In genomic region chr6:163937071-163937470, GRCh38 we compare ENCODE assay signal across 28 cellular contexts.
"Had no signal": no experiment of that assay in that cellular context is flagged by ENCODE, and none has a peak within 500 bp of the region (broad histone marks: within the 10 kb centered on the region; RNA-seq: fewer than 3 reads in every experiment).

No MANE protein-coding gene starts in this region.

- H3K4me1 ChIP-seq: ascending aorta, breast epithelium had no signal

- ATAC-seq: activated CD4-positive, alpha-beta T cell treated with anti-CD3 and anti-CD28 coated beads for 36 hours; activated CD8-positive, alpha-beta memory T cell treated with anti-CD3 and anti-CD28 coated beads, Interleukin-2, amount 10 ng/mL, durations not matched to agents 7 days and 5 days; activated CD8-positive, alpha-beta T cell treated with anti-CD3 and anti-CD28 coated beads, Interleukin-2, amount 10 ng/mL, durations not matched to agents 7 days and 5 days; activated naive CD4-positive, alpha-beta T cell treated with anti-CD3 and anti-CD28 coated beads, Interleukin-2, amount 50 U/mL, for 72 hours; foreskin keratinocyte; gastroesophageal sphincter; heart right ventricle had no signal

- H3K36me3 ChIP-seq: ascending aorta, breast epithelium, cardiac muscle cell, esophagus muscularis mucosa, gastroesophageal sphincter, heart right ventricle had no signal

- H3K27ac ChIP-seq: ascending aorta, breast epithelium, cardiac muscle cell, coronary artery, dorsolateral prefrontal cortex, esophagus muscularis mucosa, foreskin keratinocyte, gastroesophageal sphincter had no signal

- H3K9me3 ChIP-seq: ascending aorta, breast epithelium, esophagus muscularis mucosa, gastroesophageal sphincter, heart right ventricle had no signal

- H3K4me3 ChIP-seq: ascending aorta, breast epithelium, cardiac muscle cell, coronary artery, dorsolateral prefrontal cortex, esophagus muscularis mucosa, gastroesophageal sphincter, heart right ventricle had no signal

- DNase-seq: activated CD4-positive, alpha-beta memory T cell treated with anti-CD3 and anti-CD28 coated beads for 36 hours; activated CD4-positive, alpha-beta T cell treated with anti-CD3 and anti-CD28 coated beads for 36 hours; activated CD4-positive, alpha-beta T cell treated with anti-CD3 and anti-CD28 coated beads, Interleukin-2, amount 10 ng/mL, durations not matched to agents 24 days and 14 days; activated CD4-positive, CD25-positive, alpha-beta regulatory T cell; activated CD4-positive, CD25-positive, alpha-beta regulatory T cell treated with anti-CD3 and anti-CD28 coated beads, Interleukin-2, amount 50 U/mL, for 72 hours; activated CD8-positive, alpha-beta memory T cell treated with anti-CD3 and anti-CD28 coated beads, Interleukin-2, amount 10 ng/mL, durations not matched to agents 7 days and 5 days; activated CD8-positive, alpha-beta memory T cell treated with anti-CD3 and anti-CD28 coated beads, Interleukin-2, amount 50 U/mL, for 4 hours; activated CD8-positive, alpha-beta T cell treated with anti-CD3 and anti-CD28 coated beads, Interleukin-2, amount 10 ng/mL, durations not matched to agents 7 days and 5 days; activated effector memory CD4-positive, alpha-beta T cell treated with anti-CD3 and anti-CD28 coated beads, Interleukin-2, amount 50 U/mL, for 16 hours; activated naive CD4-positive, alpha-beta T cell treated with anti-CD3 and anti-CD28 coated beads, Interleukin-2, amount 10 ng/mL, durations not matched to agents 7 days and 5 days; activated naive CD8-positive, alpha-beta T cell treated with anti-CD3 and anti-CD28 coated beads, Interleukin-2, amount 10 ng/mL, durations not matched to agents 7 days and 5 days; activated T-cell treated with anti-CD3 and anti-CD28 coated beads, Interleukin-2, amount 50 U/mL, for 1 hour; activated T-cell treated with anti-CD3 and anti-CD28 coated beads, Interleukin-2, amount 50 U/mL, for 48 hours; central memory CD4-positive, alpha-beta T cell; cerebellar nuclear complex; dorsolateral prefrontal cortex; effector memory CD4-positive, alpha-beta T cell; erythroblast; foreskin keratinocyte; heart right ventricle; T-helper 2 cell had no signal
